Comparison of ENCODE assay signal across 33 cellular contexts in the genomic region with DNA sequence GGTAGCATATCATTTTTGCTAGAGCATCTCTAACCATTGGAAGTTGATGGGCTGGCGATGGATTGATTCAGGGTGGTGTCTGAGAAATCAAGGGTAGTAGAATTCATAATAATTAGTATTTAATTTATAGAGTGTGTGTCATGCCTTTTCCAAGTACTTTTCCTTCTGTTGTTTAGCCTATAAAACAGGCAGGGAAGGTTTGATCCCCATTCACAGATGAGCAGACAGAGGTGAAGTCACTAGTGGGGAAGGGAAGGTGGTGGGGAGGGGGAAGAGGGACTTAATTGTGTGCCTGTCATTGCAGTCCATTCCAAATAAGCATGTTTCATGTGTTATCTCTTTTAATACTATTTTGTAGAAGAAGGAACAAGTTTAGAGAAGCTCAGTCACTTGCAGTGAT.
"Had no signal": no experiment of that assay in that cellular context is flagged by ENCODE, and none has a peak within 500 bp of the region (broad histone marks: within the 10 kb centered on the region; RNA-seq: fewer than 3 reads in every experiment).

No MANE protein-coding gene starts in this region.

- H3K4me1 ChIP-seq: adrenal gland, ascending aorta, body of pancreas, breast epithelium had no signal

- ATAC-seq: activated naive CD4-positive, alpha-beta T cell treated with anti-CD3 and anti-CD28 coated beads, Interleukin-2, amount 50 U/mL, for 72 hours; activated naive CD8-positive, alpha-beta T cell treated with anti-CD3 and anti-CD28 coated beads, Interleukin-2, amount 50 U/mL, for 24 hours; activated T-cell treated with anti-CD3 and anti-CD28 coated beads, Interleukin-2, amount 50 U/mL, for 4 hours; activated T-cell treated with anti-CD3 and anti-CD28 coated beads, Interleukin-2, amount 50 U/mL, for 72 hours; activated T-helper 17 cell treated with anti-CD3 and anti-CD28 coated beads, Interleukin-2, amount 50 U/mL, for 72 hours; body of pancreas had no signal

- H3K9me3 ChIP-seq: adrenal gland had no signal

- DNase-seq: activated effector memory CD4-positive, alpha-beta T cell treated with anti-CD3 and anti-CD28 coated beads, Interleukin-2, amount 50 U/mL, for 16 hours; activated effector memory CD4-positive, alpha-beta T cell treated with Interleukin-2 at 50 U/mL for 16 hours; activated gamma-delta T cell treated with Interleukin-2 at 50 U/mL for 16 hours; activated naive CD4-positive, alpha-beta T cell; activated naive CD4-positive, alpha-beta T cell treated with anti-CD3 and anti-CD28 coated beads for 36 hours; activated naive CD4-positive, alpha-beta T cell treated with anti-CD3 and anti-CD28 coated beads, Interleukin-2, amount 10 ng/mL, durations not matched to agents 7 days and 5 days; activated naive CD4-positive, alpha-beta T cell treated with anti-CD3 and anti-CD28 coated beads, Interleukin-2, amount 50 U/mL, for 16 hours; activated naive CD4-positive, alpha-beta T cell treated with Interleukin-2 at 50 U/mL for 16 hours; activated naive CD8-positive, alpha-beta T cell treated with anti-CD3 and anti-CD28 coated beads for 36 hours; activated naive CD8-positive, alpha-beta T cell treated with anti-CD3 and anti-CD28 coated beads, Interleukin-2, amount 10 ng/mL, durations not matched to agents 7 days and 5 days; activated naive CD8-positive, alpha-beta T cell treated with anti-CD3 and anti-CD28 coated beads, Interleukin-2, amount 50 U/mL, for 24 hours; activated T-cell treated with anti-CD3 and anti-CD28 coated beads, Interleukin-2, amount 50 U/mL, for 24 hours; activated T-cell treated with anti-CD3 and anti-CD28 coated beads, Interleukin-2, amount 50 U/mL, for 4 hours; activated T-cell treated with anti-CD3 and anti-CD28 coated beads, Interleukin-2, amount 50 U/mL, for 48 hours; activated T-cell treated with anti-CD3 and anti-CD28 coated beads, Interleukin-2, amount 50 U/mL, for 72 hours; adrenal gland; amniotic stem cell; amygdala; anterior cingulate cortex; aorta; body of pancreas; brain microvascular endothelial cell; caudate nucleus; central memory CD4-positive, alpha-beta T cell; cerebellar nuclear complex had no signal

- H3K27ac ChIP-seq: adrenal gland, ascending aorta, body of pancreas, brain microvascular endothelial cell, breast epithelium, cardiac muscle cell had no signal

- H3K27me3 ChIP-seq: adrenal gland, ascending aorta, body of pancreas, brain microvascular endothelial cell, breast epithelium, cardiac muscle cell had no signal

- H3K36me3 ChIP-seq: adrenal gland, ascending aorta, brain microvascular endothelial cell, breast epithelium, cardiac muscle cell had no signal

- FAIRE-seq: astrocyte, bronchial epithelial cell, colon had no signal

- H3K4me3 ChIP-seq: adrenal gland, ascending aorta, body of pancreas, breast epithelium, cardiac muscle cell had no signal
